9 cellular contexts compared by ENCODE assay signal in the genomic region with DNA sequence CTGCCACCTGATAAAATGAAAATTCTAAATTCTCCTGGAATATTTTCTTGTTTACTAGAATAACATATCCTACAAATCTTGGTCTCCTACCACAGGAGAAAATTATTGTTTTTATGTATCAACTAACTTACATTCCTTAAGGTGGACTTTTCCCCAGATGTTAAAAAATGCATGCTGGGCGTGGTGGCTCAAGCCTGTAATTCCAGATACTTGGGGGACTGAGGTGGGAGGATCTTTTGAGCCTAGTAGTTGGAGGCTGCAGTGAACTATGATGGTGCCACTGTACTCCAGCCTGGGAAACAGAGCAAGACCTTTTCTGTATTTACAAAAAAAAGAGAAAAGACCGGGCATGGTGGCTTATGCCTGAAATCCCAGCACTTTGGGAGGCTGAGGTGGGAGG. TPM values are rescaled to one million over a fixed set of nuclear protein-coding genes. Genes with fewer than 3 reads are reported as not detected.
"Had no signal": no experiment of that assay in that cellular context is flagged by ENCODE, and none has a peak within 500 bp of the region (broad histone marks: within the 10 kb centered on the region; RNA-seq: fewer than 3 reads in every experiment).

No MANE protein-coding gene starts in this region.

- H3K4me3 Mint-ChIP-seq: HFFc6 had no signal

- H3K4me3 ChIP-seq: GM23248, HAP-1, K562 had no signal

- H3K9me3 Mint-ChIP-seq: HFFc6 had no signal

- H3K27ac ChIP-seq: GM23248 had no signal

- H2AFZ ChIP-seq: GM23248 had no signal

- ATAC-seq: HCT116, K562 had no signal

- H3K9me3 ChIP-seq: HAP-1 had no signal

- H3K36me3 ChIP-seq: HAP-1 had no signal

- H3K27ac Mint-ChIP-seq: HFFc6 had no signal

- DNase-seq: GM23248, GOT3, H7, HFFc6, IMR-90 had no signal

RNA-seq across cellular contexts. Expression of a gene that starts 27.9 kb away (rescaled TPM):
- total RNA-seq: HT-29, K562 had no signal
